In genomic region chr10:121127151-121127906, GRCh38 we compare ENCODE assay signal across 1 cellular context.
TF ChIP-seq lines count a peak whose summit lies in the region.

No MANE protein-coding gene starts in this region.

TF ChIP-seq in GM23338, 12 proteins besides CTCF, POLR2A, EP300 and RAD21:
- no peak for TF ChIP-seq REST (IDR thresholded peaks at IDR 0.05; ENCODE audit: unreplicated experiment)
- no peak for TF ChIP-seq ETS1 (IDR thresholded peaks at IDR 0.05)
- no peak for TF ChIP-seq ZNF114 (CRISPR knock-in tag; IDR thresholded peaks at IDR 0.05)
- no peak for TF ChIP-seq NANOG (IDR thresholded peaks at IDR 0.05; ENCODE audit: borderline replicate concordance)
- TF ChIP-seq EZH2phosphoT487 (IDR thresholded peaks at IDR 0.05; ENCODE audit: unreplicated experiment) = no peak
- no peak for TF ChIP-seq EZH2 (IDR thresholded peaks at IDR 0.05; ENCODE audit: low read depth, unreplicated experiment)
- TF ChIP-seq ZNF331 (CRISPR knock-in tag; IDR thresholded peaks at IDR 0.05; ENCODE audit: low read depth) = no peak
